Comparison of ENCODE assay signal across 8 cellular contexts in genomic region chr10:127715782-127716378, GRCh38. TPM values are rescaled to one million over a fixed set of nuclear protein-coding genes. Genes with fewer than 3 reads are reported as not detected.
DNase-seq lines count a peak whose midpoint lies in the region; FAIRE-seq and TF ChIP-seq lines count a peak whose summit lies in the region.

No MANE protein-coding gene starts in this region.

- peak; percentile 53 for TF ChIP-seq RAD21 in Ishikawa (IDR thresholded peaks at IDR 0.05; ENCODE audit: low read depth)

- H3K4me1 Mint-ChIP-seq in brain, result no peaks in the 10 kb centered on the region

- TF ChIP-seq CTCF in D721Med (IDR thresholded peaks at IDR 0.05; ENCODE audit: insufficient read depth, missing control alignments) (peak; percentile 76), brain (conservative IDR thresholded peaks at IDR 0.05) (peak; percentile 76 to 86)

- H3K27me3 Mint-ChIP-seq in brain, result peaks cover 14% of the 10 kb centered on the region

- TF ChIP-seq EP300 in Ishikawa (IDR thresholded peaks at IDR 0.05; ENCODE audit: borderline replicate concordance), result no peak

- H3K4me3 Mint-ChIP-seq in brain, result no peak overlapping the region

- no peak for FAIRE-seq in D721Med (lab: Jason Lieb, UNC)

- peaks cover 0 to 3% (median 0%) of the 10 kb centered on the region in 5 experiments for H3K9me3 Mint-ChIP-seq in brain

- no peaks in the 10 kb centered on the region for H3K36me3 Mint-ChIP-seq in brain

- no peak overlapping the region for H3K27ac Mint-ChIP-seq in brain

- DNase-seq in D721Med (ENCODE audit: insufficient read length, low spot score) (no peak), myocyte (ENCODE audit: low read depth) (peak; percentile 35), cerebellar nuclear complex (lab: John Stamatoyannopoulos, UW) (no peak), AG08396 (ENCODE audit: low spot score) (no peak)
- no peak for DNase-seq in activated CD4-positive, alpha-beta T cell treated with anti-CD3 and anti-CD28 coated beads for 1 hour
- no peak for DNase-seq in central memory CD4-positive, alpha-beta T cell

TF ChIP-seq in Ishikawa, 13 proteins besides CTCF, POLR2A, EP300 and RAD21:
- TF ChIP-seq CREB1 (IDR thresholded peaks at IDR 0.05; ENCODE audit: low read depth) (no peak), TCF12 (IDR thresholded peaks at IDR 0.05; ENCODE audit: low read depth) (no peak), ZBTB7A (IDR thresholded peaks at IDR 0.05; ENCODE audit: low read depth) (no peak), TEAD4 (IDR thresholded peaks at IDR 0.05) (no peak)
TF ChIP-seq in Ishikawa: peak in this region for 0.

RNA-seq across cellular contexts. Expression of gene FOXI2, which starts 21.1 kb away (rescaled TPM):
- polyA plus RNA-seq in brain (ENCODE audit: insufficient read depth, low read depth, low replicate concordance), result not detected
- total RNA-seq in myocyte, result not detected in 2 replicates
- polyA plus RNA-seq in myocyte (2012), result not detected
